In genomic region chr22:28147401-28147800, GRCh38 we compare ENCODE assay signal across 17 cellular contexts.
A peak's percentile ranks its signal among the peaks of the same experiment; 100 is the strongest.
DNase-seq lines count a peak whose midpoint lies in the region; ATAC-seq and TF ChIP-seq lines count a peak whose summit lies in the region.
"Had no signal": no experiment of that assay in that cellular context is flagged by ENCODE, and none has a peak within 500 bp of the region (broad histone marks: within the 10 kb centered on the region; RNA-seq: fewer than 3 reads in every experiment).

No MANE protein-coding gene starts in this region.

- H2AK9ac ChIP-seq in IMR-90 (replicated peaks; ENCODE audit: low read depth, low read length, poor library complexity), result no peak overlapping the region

- CTCF ChIA-PET in IMR-90 (lab: Yijun Ruan, JAX), result no interaction called here
- CTCF ChIA-PET in activated naive CD4-positive, alpha-beta T cell treated with anti-CD3 and anti-CD28 coated beads for 36 hours (lab: Charles Lee), result no interaction called here

- no CpG with 5 or more reads among the region's 2 CpGs for WGBS in IMR-90 (ENCODE audit: extremely low coverage in 2 of 2, insufficient read length in 1 of 2), 2 experiments

- no peak for ATAC-seq in IMR-90 (ENCODE audit: low read depth)
- no peak for ATAC-seq in gastrocnemius medialis
- no peak for ATAC-seq in GM21423 (IDR thresholded peaks at IDR 0.05; ENCODE audit: unreplicated experiment)

- H3K27me3 Mint-ChIP-seq in brain (no peaks in the 10 kb centered on the region), nephron (ENCODE audit: low read depth) (no peaks in the 10 kb centered on the region)
- no peaks in the 10 kb centered on the region for H3K27me3 Mint-ChIP-seq in activated naive CD4-positive, alpha-beta T cell treated with anti-CD3 and anti-CD28 coated beads for 36 hours (ENCODE audit: low read depth)

- no peak overlapping the region for H3K56ac ChIP-seq in IMR-90 (ENCODE audit: extremely low read depth, insufficient read depth, low read length)

- POLR2A ChIA-PET in IMR-90 (lab: Charles Lee; ENCODE audit: unreplicated experiment), result interaction anchor here (0.6 kb wide), 1 partner anchor 296 kb away, joined by 3 read pairs; no protein-coding TSS in a partner anchor

- H3K23ac ChIP-seq in IMR-90 (ENCODE audit: low read depth, low read length), result no peak overlapping the region

- intact Hi-C loops in IMR-90 (cut with micrococcal nuclease) (no loop called here), gastrocnemius medialis (cut with DNase I; ENCODE audit: low total_unique reads) (no loop called here)
- intact Hi-C loops in activated naive CD4-positive, alpha-beta T cell treated with anti-CD3 and anti-CD28 coated beads for 36 hours (cut with micrococcal nuclease), result no loop called here

- TF ChIP-seq CTCF in IMR-90 (conservative IDR thresholded peaks at IDR 0.05; ENCODE audit: low read depth, low read length), result no peak
- no peak for TF ChIP-seq CTCF in brain (conservative IDR thresholded peaks at IDR 0.05)
- no peak for TF ChIP-seq CTCF in nephron (IDR thresholded peaks at IDR 0.05; ENCODE audit: unreplicated experiment in 3 of 3)
- no peak for TF ChIP-seq CTCF in gastrocnemius medialis (IDR thresholded peaks at IDR 0.05 in 4 of 5, conservative IDR thresholded peaks at IDR 0.05 in 1 of 5)

- no peak overlapping the region; the same call in 1 of the 2 replicates for H3K14ac ChIP-seq in IMR-90 (replicated peaks; ENCODE audit: low read depth, low read length)

- H3K79me1 ChIP-seq in IMR-90 (ENCODE audit: low read depth in 1 of 2, low read length in 2 of 2), result peaks cover 3 to 6% of the 10 kb centered on the region in 2 experiments; a peak in 1 of 4 replicates

- no peaks in the 10 kb centered on the region for H3K36me3 Mint-ChIP-seq in brain
- H3K36me3 Mint-ChIP-seq in nephron (ENCODE audit: low read depth), result no peaks in the 10 kb centered on the region
- H3K36me3 Mint-ChIP-seq in activated naive CD4-positive, alpha-beta T cell treated with anti-CD3 and anti-CD28 coated beads for 36 hours (ENCODE audit: low read depth), result no peaks in the 10 kb centered on the region
- H3K36me3 Mint-ChIP-seq: CD8-positive, alpha-beta memory T cell had no signal

- dilution Hi-C loops in IMR-90 (cut with HindIII; ENCODE audit: low sequenced_read_pairs, unreplicated experiment), result no loop called here

- H3K4me1 ChIP-seq in IMR-90 (ENCODE audit: control insufficient read depth, insufficient read depth, low read length) (peaks cover 13% of the 10 kb centered on the region), gastrocnemius medialis (peaks cover 8 to 12% of the 10 kb centered on the region in 2 donors)
- H3K4me1 ChIP-seq: BLaER1 had no signal

- no peak overlapping the region for H4K8ac ChIP-seq in IMR-90 (ENCODE audit: low read depth in 2 of 2, low read length in 2 of 2)

- H4K91ac ChIP-seq in IMR-90 (ENCODE audit: insufficient read depth, low read depth, low read length), result no peak overlapping the region

- H3K4me2 ChIP-seq in IMR-90 (ENCODE audit: low read depth, low read length), result no peak overlapping the region
- H3K4me2 ChIP-seq: BLaER1 had no signal

- TF ChIP-seq POLR2A in IMR-90 (IDR thresholded peaks at IDR 0.05; ENCODE audit: low read depth, low read length) (no peak), gastrocnemius medialis (IDR thresholded peaks at IDR 0.05) (no peak)

- H3K27ac ChIP-seq in IMR-90 (ENCODE audit: insufficient read depth, low read length), result no peak overlapping the region
- no peak overlapping the region for H3K27ac ChIP-seq in gastrocnemius medialis
- H3K27ac ChIP-seq: BLaER1 had no signal

- peak overlapping the region in 1 of 5 experiments; percentile 47 for H3K4me3 Mint-ChIP-seq in brain
- no peak overlapping the region for H3K4me3 Mint-ChIP-seq in nephron
- no peak overlapping the region for H3K4me3 Mint-ChIP-seq in activated naive CD4-positive, alpha-beta T cell treated with anti-CD3 and anti-CD28 coated beads for 36 hours
- H3K4me3 Mint-ChIP-seq: CD8-positive, alpha-beta memory T cell; H9 had no signal

- H3K36me3 ChIP-seq in IMR-90 (ENCODE audit: control insufficient read depth, insufficient read depth, low read length) (0 out of 2 replicates have a peak, but pooled peaks cover 2% of the 10 kb centered on the region), gastrocnemius medialis (no peaks in the 10 kb centered on the region)
- H3K36me3 ChIP-seq: BLaER1 had no signal

- peaks cover 87% of the 10 kb centered on the region for H3K4me1 Mint-ChIP-seq in brain
- peaks cover 62% of the 10 kb centered on the region for H3K4me1 Mint-ChIP-seq in nephron
- H3K4me1 Mint-ChIP-seq in activated naive CD4-positive, alpha-beta T cell treated with anti-CD3 and anti-CD28 coated beads for 36 hours (ENCODE audit: low read depth), result no peaks in the 10 kb centered on the region
- H3K4me1 Mint-ChIP-seq: CD8-positive, alpha-beta memory T cell had no signal

- no peak for DNase-seq in IMR-90
- DNase-seq in putamen (ENCODE audit: low spot score), result peak; percentile 45
- DNase-seq in KBM-7, result no peak
- DNase-seq in activated naive CD4-positive, alpha-beta T cell treated with anti-CD3 and anti-CD28 coated beads for 36 hours, result no peak
- DNase-seq in gastrocnemius medialis, result no peak
- DNase-seq: 8988T; AML-193; Caco-2; CD8-positive, alpha-beta memory T cell; DND-41; GDM1; GOT3; H9 had no signal

- H3K9me3 ChIP-seq in IMR-90 (ENCODE audit: control insufficient read depth, insufficient read depth, low read length) (no peaks in the 10 kb centered on the region), gastrocnemius medialis (no peaks in the 10 kb centered on the region)
- H3K9me3 ChIP-seq: BLaER1, Caco-2 had no signal

- no TSS peak for BruUV-seq in IMR-90 (replicated peaks; lab: Mats Ljungman, UMichigan)

- H2BK120ac ChIP-seq in IMR-90 (ENCODE audit: low read depth, low read length), result no peak overlapping the region

- H3K4ac ChIP-seq in IMR-90 (ENCODE audit: low read depth, low read length), result no peak overlapping the region

- H2AFZ ChIP-seq in IMR-90 (replicated peaks; ENCODE audit: low read length, poor library complexity), result no peak overlapping the region

- H4K20me1 ChIP-seq in IMR-90 (ENCODE audit: insufficient read depth, low read length), result no peaks in the 10 kb centered on the region; the same call in 1 of the 2 replicates
- H4K20me1 ChIP-seq: BLaER1 had no signal

- H2AK5ac ChIP-seq in IMR-90 (ENCODE audit: low read depth, low read length), result no peak overlapping the region

- H3K9me3 Mint-ChIP-seq in brain (no peaks in the 10 kb centered on the region), nephron (no peaks in the 10 kb centered on the region)
- H3K9me3 Mint-ChIP-seq in activated naive CD4-positive, alpha-beta T cell treated with anti-CD3 and anti-CD28 coated beads for 36 hours, result no peaks in the 10 kb centered on the region
- H3K9me3 Mint-ChIP-seq: CD8-positive, alpha-beta memory T cell; H9 had no signal

- no peak overlapping the region for H3K18ac ChIP-seq in IMR-90 (ENCODE audit: low read depth, low read length)

- H2BK5ac ChIP-seq in IMR-90 (ENCODE audit: low read depth, low read length, poor library complexity, severe bottlenecking), result no peak overlapping the region

- H3K27ac Mint-ChIP-seq in brain, result peak overlapping the region in 3 of 5 experiments; percentile 43 to 86 (median 50)
- H3K27ac Mint-ChIP-seq in nephron, result peak overlapping the region; percentile 18 to 76 (median 75)
- no peak overlapping the region for H3K27ac Mint-ChIP-seq in activated naive CD4-positive, alpha-beta T cell treated with anti-CD3 and anti-CD28 coated beads for 36 hours
- H3K27ac Mint-ChIP-seq: CD8-positive, alpha-beta memory T cell; H9 had no signal

- in situ Hi-C loops in IMR-90 (cut with MboI; ENCODE audit: low sequenced_read_pairs), result no loop called here
- in situ Hi-C loops in KBM-7 (cut with MboI; ENCODE audit: low pct_unique_long_range_greater_than_20kb, low sequenced_read_pairs), result no loop called here
- in situ Hi-C loops in gastrocnemius medialis (cut with MboI; ENCODE audit: low sequenced_read_pairs in 4 of 4), result no loop called here

- no peaks in the 10 kb centered on the region; the same call in 1 of the 2 replicates for H3K9me1 ChIP-seq in IMR-90 (ENCODE audit: insufficient read depth, low read length)

- H3K4me3 ChIP-seq in IMR-90 (ENCODE audit: insufficient read depth, low read depth, low read length), result no peak overlapping the region
- no peak overlapping the region for H3K4me3 ChIP-seq in gastrocnemius medialis
- H3K4me3 ChIP-seq: BLaER1 had no signal

- no peaks in the 10 kb centered on the region for H3K27me3 ChIP-seq in IMR-90 (ENCODE audit: control insufficient read depth, insufficient read depth, low read length)
- H3K27me3 ChIP-seq in gastrocnemius medialis, result no peaks in the 10 kb centered on the region
- H3K27me3 ChIP-seq: BLaER1 had no signal

- no peak overlapping the region for H3K9ac ChIP-seq in IMR-90 (ENCODE audit: low read depth, low read length)
- H3K9ac ChIP-seq: BLaER1 had no signal

- no peak overlapping the region for H2BK15ac ChIP-seq in IMR-90 (ENCODE audit: low read depth, low read length)

- H4K5ac ChIP-seq in IMR-90 (ENCODE audit: low read depth, low read length), result 0 out of 2 replicates have a peak overlapping the region, but pooled peaks have one; percentile 21

- no peak overlapping the region for H2BK20ac ChIP-seq in IMR-90 (ENCODE audit: low read depth, low read length)

- no peak for TF ChIP-seq RAD21 in IMR-90 (IDR thresholded peaks at IDR 0.05; ENCODE audit: low read length)

TF ChIP-seq in IMR-90, 13 proteins besides CTCF, POLR2A, EP300 and RAD21:
- no peak for TF ChIP-seq FOS (IDR thresholded peaks at IDR 0.05; ENCODE audit: low read depth, low read length)
- no peak for TF ChIP-seq RCOR1 (IDR thresholded peaks at IDR 0.05; ENCODE audit: insufficient replicate concordance, low read length)
- TF ChIP-seq BHLHE40 (IDR thresholded peaks at IDR 0.05; ENCODE audit: low read depth, low read length), result no peak
- TF ChIP-seq ELK1 (IDR thresholded peaks at IDR 0.05; ENCODE audit: borderline replicate concordance, low read depth, low read length), result no peak
- no peak for TF ChIP-seq MAZ (IDR thresholded peaks at IDR 0.05; ENCODE audit: borderline replicate concordance, low read depth, low read length)
- no peak for TF ChIP-seq RFX5 (IDR thresholded peaks at IDR 0.05; ENCODE audit: low read depth, low read length)
